Comparison of ENCODE assay signal across 1 cellular context in genomic region chr1:235129774-235130570, GRCh38.
A peak's percentile ranks its signal among the peaks of the same experiment; 100 is the strongest.
TF ChIP-seq lines count a peak whose summit lies in the region.

No MANE protein-coding gene starts in this region.

TF ChIP-seq in HepG2, 621 proteins besides CTCF, POLR2A, EP300 and RAD21 (continued from another document and continues in another):
- TF ChIP-seq ZFP91 (CRISPR knock-in tag; IDR thresholded peaks at IDR 0.05; ENCODE audit: borderline replicate concordance) = no peak
- TF ChIP-seq XBP1 (CRISPR knock-in tag; IDR thresholded peaks at IDR 0.05) = no peak
- no peak for TF ChIP-seq ZNF720 (CRISPR knock-in tag; IDR thresholded peaks at IDR 0.05)
- TF ChIP-seq HMGXB3 (CRISPR knock-in tag; IDR thresholded peaks at IDR 0.05; ENCODE audit: borderline replicate concordance) = no peak
- no peak for TF ChIP-seq KLF6 (CRISPR knock-in tag; IDR thresholded peaks at IDR 0.05)
- TF ChIP-seq BCLAF1 (IDR thresholded peaks at IDR 0.05) = no peak
- no peak for TF ChIP-seq POLR2AphosphoS2 (IDR thresholded peaks at IDR 0.05; ENCODE audit: low read depth, low read length)
- TF ChIP-seq SOX13 (IDR thresholded peaks at IDR 0.05) = peak; percentile 90; the same call in 1 of the 2 replicates
- TF ChIP-seq SOX13 (CRISPR knock-in tag; conservative IDR thresholded peaks at IDR 0.05 in 1 of 2, IDR thresholded peaks at IDR 0.05 in 1 of 2) = peak in 1 of 2 experiments; percentile 95; a peak in 2 of 4 replicates
- no peak for TF ChIP-seq HNRNPH1 (optimal IDR thresholded peaks at IDR 0.05; ENCODE audit: low read depth, low read length)
- TF ChIP-seq PHF5A (CRISPR knock-in tag; IDR thresholded peaks at IDR 0.05; ENCODE audit: low read depth, unreplicated experiment) = no peak
- TF ChIP-seq TIGD3 (CRISPR knock-in tag; IDR thresholded peaks at IDR 0.05; ENCODE audit: borderline replicate concordance) = no peak
- no peak for TF ChIP-seq ZFP36L2 (CRISPR knock-in tag; IDR thresholded peaks at IDR 0.05)
- no peak; the same call in 1 of the 2 replicates for TF ChIP-seq ZNF615 (CRISPR knock-in tag; IDR thresholded peaks at IDR 0.05; ENCODE audit: borderline replicate concordance)
- TF ChIP-seq ONECUT2 (CRISPR knock-in tag; IDR thresholded peaks at IDR 0.05) = peak; percentile 81
- TF ChIP-seq ZGPAT (CRISPR knock-in tag; IDR thresholded peaks at IDR 0.05) = no peak; the same call in 1 of the 2 replicates
- peak; percentile 30; the same call in 1 of the 2 replicates for TF ChIP-seq AHDC1 (CRISPR knock-in tag; IDR thresholded peaks at IDR 0.05; ENCODE audit: borderline replicate concordance)
- TF ChIP-seq ZBTB8A (CRISPR knock-in tag; IDR thresholded peaks at IDR 0.05; ENCODE audit: borderline replicate concordance, low read depth) = no peak
- TF ChIP-seq SIX4 (CRISPR knock-in tag; IDR thresholded peaks at IDR 0.05) = peak; percentile 38; the same call in 1 of the 2 replicates
- TF ChIP-seq ZHX2 (IDR thresholded peaks at IDR 0.05; ENCODE audit: low read depth) = no peak
- no peak for TF ChIP-seq ZHX2 (CRISPR knock-in tag; IDR thresholded peaks at IDR 0.05; ENCODE audit: borderline replicate concordance)
- TF ChIP-seq HNRNPL (IDR thresholded peaks at IDR 0.05; ENCODE audit: low read depth, low read length) = no peak
- TF ChIP-seq KAT7 (CRISPR knock-in tag; IDR thresholded peaks at IDR 0.05; ENCODE audit: borderline replicate concordance) = no peak
- no peak for TF ChIP-seq CBX5 (CRISPR knock-in tag; IDR thresholded peaks at IDR 0.05; ENCODE audit: borderline replicate concordance)
- TF ChIP-seq PHF20 (CRISPR knock-in tag; IDR thresholded peaks at IDR 0.05) = no peak
- no peak for TF ChIP-seq ZNF891 (CRISPR knock-in tag; IDR thresholded peaks at IDR 0.05)
- TF ChIP-seq ZNF263 (CRISPR knock-in tag; IDR thresholded peaks at IDR 0.05) = no peak
- TF ChIP-seq ESRRA (CRISPR knock-in tag; IDR thresholded peaks at IDR 0.05; ENCODE audit: low read depth) = no peak
- TF ChIP-seq MTA3 (CRISPR knock-in tag; IDR thresholded peaks at IDR 0.05) = no peak
- TF ChIP-seq JARID2 (CRISPR knock-in tag; IDR thresholded peaks at IDR 0.05; ENCODE audit: insufficient replicate concordance) = peak; percentile 25
- no peak for TF ChIP-seq ZNF354B (CRISPR knock-in tag; IDR thresholded peaks at IDR 0.05)
- no peak for TF ChIP-seq ZZZ3 (CRISPR knock-in tag; IDR thresholded peaks at IDR 0.05; ENCODE audit: borderline replicate concordance)
- TF ChIP-seq GATA4 (IDR thresholded peaks at IDR 0.05; ENCODE audit: borderline replicate concordance, low read depth) = peak; percentile 89; the same call in 1 of the 2 replicates
- peak; percentile 90 for TF ChIP-seq MIXL1 (CRISPR knock-in tag; IDR thresholded peaks at IDR 0.05)
